15 cellular contexts compared by ENCODE assay signal in genomic region chr17:61422116-61422799, GRCh38. TPM values are rescaled to one million over a fixed set of nuclear protein-coding genes. Genes with fewer than 3 reads are reported as not detected.
DNase-seq lines count a peak whose midpoint lies in the region; ATAC-seq, FAIRE-seq and TF ChIP-seq lines count a peak whose summit lies in the region.
"Had no signal": no experiment of that assay in that cellular context is flagged by ENCODE, and none has a peak within 500 bp of the region (broad histone marks: within the 10 kb centered on the region; RNA-seq: fewer than 3 reads in every experiment).

No MANE protein-coding gene starts in this region.

- H3K9me3 ChIP-seq in A549 (no peaks in the 10 kb centered on the region), esophagus muscularis mucosa (no peaks in the 10 kb centered on the region), mucosa of descending colon (no peaks in the 10 kb centered on the region)
- H3K9me3 ChIP-seq: BLaER1, Caco-2 had no signal

- intact Hi-C loops in esophagus muscularis mucosa (cut with DNase I) (loop anchor here (10.0 kb wide), 1 partner anchor 63 kb away; no protein-coding TSS in a partner anchor), mucosa of descending colon (cut with DNase I, micrococcal nuclease) (no loop called here)

- H3K4me1 Mint-ChIP-seq in naive thymus-derived CD8-positive, alpha-beta T cell, result no peaks in the 10 kb centered on the region
- H3K4me1 Mint-ChIP-seq: CD8-positive, alpha-beta memory T cell had no signal

- peaks cover 0 to 55% (median 12%) of the 10 kb centered on the region in 4 donors for H3K27me3 ChIP-seq in esophagus muscularis mucosa
- H3K27me3 ChIP-seq: BLaER1 had no signal

- POLR2A ChIA-PET in A549 (lab: Yijun Ruan, JAX), result no interaction called here
- POLR2A ChIA-PET in naive thymus-derived CD8-positive, alpha-beta T cell (lab: Charles Lee), result no interaction called here

- WGBS in A549 (ENCODE audit: missing lambda C conversion rate), result 64% methylated on average over 5 of the region's 5 CpGs
- 74% methylated on average over 5 of the region's 5 CpGs for WGBS in esophagus muscularis mucosa

- FAIRE-seq in A549 (lab: Jason Lieb, UNC), result peak; percentile 51

- H3K27ac ChIP-seq in A549 (no peak overlapping the region), esophagus muscularis mucosa (replicated peaks in 1 of 4) (no peak overlapping the region)
- H3K27ac ChIP-seq: BLaER1 had no signal

- H3K4me3 ChIP-seq in A549 (no peak overlapping the region), esophagus muscularis mucosa (no peak overlapping the region), mucosa of descending colon (no peak overlapping the region)
- H3K4me3 ChIP-seq: BLaER1 had no signal

- no peak for TF ChIP-seq RAD21 in A549 (conservative IDR thresholded peaks at IDR 0.05 in 1 of 2, IDR thresholded peaks at IDR 0.05 in 1 of 2)

- H3K4me3 Mint-ChIP-seq in naive thymus-derived CD8-positive, alpha-beta T cell, result no peak overlapping the region
- H3K4me3 Mint-ChIP-seq: CD8-positive, alpha-beta memory T cell had no signal

- peaks cover 29 to 76% (median 46%) of the 10 kb centered on the region in 5 donors for H3K27me3 Mint-ChIP-seq in naive thymus-derived CD8-positive, alpha-beta T cell

- H3K36me3 ChIP-seq in esophagus muscularis mucosa, result no peaks in the 10 kb centered on the region
- no peaks in the 10 kb centered on the region for H3K36me3 ChIP-seq in mucosa of descending colon (ENCODE audit: low read depth)
- H3K36me3 ChIP-seq: BLaER1 had no signal

- H3K36me3 Mint-ChIP-seq in naive thymus-derived CD8-positive, alpha-beta T cell, result no peaks in the 10 kb centered on the region
- H3K36me3 Mint-ChIP-seq: CD8-positive, alpha-beta memory T cell had no signal

- no peaks in the 10 kb centered on the region for H3K9me3 Mint-ChIP-seq in naive thymus-derived CD8-positive, alpha-beta T cell

- TF ChIP-seq EP300 in A549 (IDR thresholded peaks at IDR 0.05) (no peak), esophagus muscularis mucosa (IDR thresholded peaks at IDR 0.05) (no peak)

- TF ChIP-seq CTCF in A549 (IDR thresholded peaks at IDR 0.05) (no peak), esophagus muscularis mucosa (IDR thresholded peaks at IDR 0.05) (no peak), mucosa of descending colon (IDR thresholded peaks at IDR 0.05) (no peak)

- H3K27ac Mint-ChIP-seq in naive thymus-derived CD8-positive, alpha-beta T cell, result no peak overlapping the region
- H3K27ac Mint-ChIP-seq: CD8-positive, alpha-beta memory T cell had no signal

- H3K4me1 ChIP-seq in A549 (peaks cover 21% of the 10 kb centered on the region), esophagus muscularis mucosa (peaks cover 0 to 5% (median 2%) of the 10 kb centered on the region in 4 donors), mucosa of descending colon (ENCODE audit: low read depth) (no peaks in the 10 kb centered on the region)
- H3K4me1 ChIP-seq: BLaER1 had no signal

- peak; percentile 33 for DNase-seq in A172 (ENCODE audit: low spot score)
- no peak for DNase-seq in A549 (ENCODE audit: low read depth in 1 of 2, low spot score in 1 of 2)
- peak; percentile 35 for DNase-seq in NCI-H82 treated with DMSO at 0.1 percent for 48 hours (lab: John Stamatoyannopoulos, UW; ENCODE audit: unreplicated experiment)
- DNase-seq in esophagus muscularis mucosa (ENCODE audit: extremely low spot score), result peak; percentile 70
- DNase-seq in mucosa of descending colon, result no peak
- DNase-seq in NCI-H1105 (lab: John Stamatoyannopoulos, UW), result no peak
- no peak for DNase-seq in naive thymus-derived CD8-positive, alpha-beta T cell
- DNase-seq: AML-193; Caco-2; CD8-positive, alpha-beta memory T cell; DND-41; GDM1 had no signal

- CTCF ChIA-PET in A549 (lab: Yijun Ruan, JAX), result interaction anchor here (1.2 to 19.8 kb wide), 6 partner anchors 8 to 161 kb away, joined by 3 to 357 read pairs (median 22); no protein-coding TSS in a partner anchor

- no peak for ATAC-seq in A549
- ATAC-seq in mucosa of descending colon, result no peak
- no peak for ATAC-seq in naive thymus-derived CD8-positive, alpha-beta T cell
- ATAC-seq: HCT116 had no signal

- TF ChIP-seq POLR2A in A549 (IDR thresholded peaks at IDR 0.05; ENCODE audit: low read length), result no peak
- no peak for TF ChIP-seq POLR2A in esophagus muscularis mucosa (IDR thresholded peaks at IDR 0.05; ENCODE audit: low read depth)

- no peak overlapping the region for H3K4me2 ChIP-seq in A549
- H3K4me2 ChIP-seq: BLaER1 had no signal

TF ChIP-seq in A549, 52 proteins besides CTCF, POLR2A, EP300 and RAD21:
- TF ChIP-seq SMC3 (IDR thresholded peaks at IDR 0.05) (no peak), CBX2 (IDR thresholded peaks at IDR 0.05; ENCODE audit: borderline replicate concordance, low read depth) (no peak), RARB (CRISPR knock-in tag; IDR thresholded peaks at IDR 0.05) (no peak)

RNA-seq across cellular contexts. Expression of gene TBX2, which starts 22.6 kb away (rescaled TPM):
- 1.7 and 2.6 TPM in 2 replicates for total RNA-seq in A172 (2014; rRNA removed; shearing (Covaris generic))
- polyA plus RNA-seq in A549 (2011; rRNA removed), result 0.69 and 0.71 TPM in 2 replicates
- polyA plus RNA-seq in A549 (2012; cell fraction: cytosol; rRNA removed), result 2.7 and 3.9 TPM in 2 replicates
- 5.4 and 6.5 TPM in 2 replicates for polyA plus RNA-seq in A549 (2012; cell fraction: nucleus; rRNA removed)
- polyA plus RNA-seq in A549 (2017; fragmentation: RNase III; extraction: RNeasy Plus Mini Kit Qiagen cat#74134 plus additional on column Dnase treatment), result 2.0 to 2.3 TPM (median 2.2 TPM) in 3 replicates
- polyA minus RNA-seq in A549 (2011; rRNA and poly(A)+ RNA removed), result 1.7 and 1.8 TPM in 2 replicates
- 10 to 100 TPM; 17.9 to 42.6 (median 31.3) TPM for total RNA-seq in esophagus muscularis mucosa
- 1 to 10 TPM; 6.6 to 9.0 (median 8.2) TPM for total RNA-seq in mucosa of descending colon
- total RNA-seq in naive thymus-derived CD8-positive, alpha-beta T cell, result under 1 TPM in 1 of 2 experiments, not detected in 1; 0.13 TPM
- polyA plus RNA-seq in naive thymus-derived CD8-positive, alpha-beta T cell, result not detected
- polyA plus RNA-seq: CD8-positive, alpha-beta memory T cell had no signal

RNA-seq across cellular contexts. Expression of gene TBX4, which starts 30.0 kb away (rescaled TPM):
- total RNA-seq in A172 (2014; rRNA removed; shearing (Covaris generic)), result 0.10 and 1.0 TPM in 2 replicates
- polyA plus RNA-seq in A549 (2011; rRNA removed), result 0.18 and 0.33 TPM in 2 replicates
- polyA plus RNA-seq in A549 (2012; cell fraction: cytosol; rRNA removed), result 0.07 and 0.08 TPM in 2 replicates
- polyA plus RNA-seq in A549 (2012; cell fraction: nucleus; rRNA removed), result 0.11 and 0.28 TPM in 2 replicates
- 0.14 to 0.25 TPM (median 0.17 TPM) in 3 replicates for polyA plus RNA-seq in A549 (2017; fragmentation: RNase III; extraction: RNeasy Plus Mini Kit Qiagen cat#74134 plus additional on column Dnase treatment)
- polyA minus RNA-seq in A549 (2011; rRNA and poly(A)+ RNA removed), result 0.17 TPM in 1 of 2 replicates, not detected in the other
- total RNA-seq in esophagus muscularis mucosa, result not detected
- total RNA-seq in mucosa of descending colon, result not detected
- not detected for total RNA-seq in naive thymus-derived CD8-positive, alpha-beta T cell
- not detected for polyA plus RNA-seq in naive thymus-derived CD8-positive, alpha-beta T cell
- total RNA-seq: CD8-positive, alpha-beta memory T cell; H4 had no signal
- polyA plus RNA-seq: CD8-positive, alpha-beta memory T cell had no signal

Comparison
In these comparisons a context has a peak if more than half of its experiments do, and no peak if none do; other contexts are left out.
1. DNase-seq: peak in A172 (single experiment), NCI-H82 treated with DMSO at 0.1 percent for 48 hours (single experiment) and esophagus muscularis mucosa (single experiment); none in A549 (0 of 2), mucosa of descending colon (0 of 3), NCI-H1105 (single experiment) and naive thymus-derived CD8-positive, alpha-beta T cell (0 of 10).